In genomic region chr12:109803678-109804077, GRCh38 we compare ENCODE assay signal across 35 cellular contexts. TPM values are rescaled to one million over a fixed set of nuclear protein-coding genes. Genes with fewer than 3 reads are reported as not detected.
"Had no signal": no experiment of that assay in that cellular context is flagged by ENCODE, and none has a peak within 500 bp of the region (broad histone marks: within the 10 kb centered on the region; RNA-seq: fewer than 3 reads in every experiment).

No MANE protein-coding gene starts in this region.

- H3K27ac ChIP-seq: adrenal gland, ascending aorta, body of pancreas, brain microvascular endothelial cell, breast epithelium, cardiac muscle cell had no signal

- FAIRE-seq: astrocyte, bronchial epithelial cell had no signal

- H3K4me1 ChIP-seq: adrenal gland, ascending aorta, body of pancreas, breast epithelium had no signal

- H3K4me3 ChIP-seq: adrenal gland, ascending aorta, body of pancreas, breast epithelium, cardiac muscle cell had no signal

- DNase-seq: activated effector memory CD4-positive, alpha-beta T cell treated with anti-CD3 and anti-CD28 coated beads, Interleukin-2, amount 50 U/mL, for 16 hours; activated effector memory CD4-positive, alpha-beta T cell treated with Interleukin-2 at 50 U/mL for 16 hours; activated gamma-delta T cell; activated gamma-delta T cell treated with Interleukin-2 at 50 U/mL for 16 hours; activated naive CD4-positive, alpha-beta T cell; activated naive CD4-positive, alpha-beta T cell treated with anti-CD3 and anti-CD28 coated beads for 36 hours; activated naive CD4-positive, alpha-beta T cell treated with anti-CD3 and anti-CD28 coated beads, Interleukin-2, amount 10 ng/mL, durations not matched to agents 7 days and 5 days; activated naive CD4-positive, alpha-beta T cell treated with anti-CD3 and anti-CD28 coated beads, Interleukin-2, amount 50 U/mL, for 16 hours; activated naive CD4-positive, alpha-beta T cell treated with Interleukin-2 at 50 U/mL for 16 hours; activated naive CD8-positive, alpha-beta T cell treated with anti-CD3 and anti-CD28 coated beads for 36 hours; activated naive CD8-positive, alpha-beta T cell treated with anti-CD3 and anti-CD28 coated beads, Interleukin-2, amount 10 ng/mL, durations not matched to agents 7 days and 5 days; activated naive CD8-positive, alpha-beta T cell treated with anti-CD3 and anti-CD28 coated beads, Interleukin-2, amount 50 U/mL, for 24 hours; activated T-cell treated with anti-CD3 and anti-CD28 coated beads, Interleukin-2, amount 50 U/mL, for 24 hours; activated T-cell treated with anti-CD3 and anti-CD28 coated beads, Interleukin-2, amount 50 U/mL, for 4 hours; activated T-cell treated with anti-CD3 and anti-CD28 coated beads, Interleukin-2, amount 50 U/mL, for 48 hours; activated T-cell treated with anti-CD3 and anti-CD28 coated beads, Interleukin-2, amount 50 U/mL, for 72 hours; adrenal gland; amniotic stem cell; amygdala; anterior cingulate cortex; aorta; body of pancreas; brain microvascular endothelial cell; caudate nucleus; central memory CD4-positive, alpha-beta T cell; cerebellar nuclear complex had no signal

- H3K27me3 ChIP-seq: adrenal gland, ascending aorta, body of pancreas, brain microvascular endothelial cell, breast epithelium, cardiac muscle cell had no signal

- H3K9me3 ChIP-seq: adrenal gland, ascending aorta, body of pancreas, breast epithelium had no signal

- H3K36me3 ChIP-seq: adrenal gland, ascending aorta, brain microvascular endothelial cell, breast epithelium, cardiac muscle cell had no signal

- ATAC-seq: activated naive CD4-positive, alpha-beta T cell treated with anti-CD3 and anti-CD28 coated beads, Interleukin-2, amount 50 U/mL, for 72 hours; activated naive CD8-positive, alpha-beta T cell treated with anti-CD3 and anti-CD28 coated beads, Interleukin-2, amount 50 U/mL, for 24 hours; activated T-cell treated with anti-CD3 and anti-CD28 coated beads, Interleukin-2, amount 50 U/mL, for 4 hours; activated T-cell treated with anti-CD3 and anti-CD28 coated beads, Interleukin-2, amount 50 U/mL, for 72 hours; activated T-helper 17 cell treated with anti-CD3 and anti-CD28 coated beads, Interleukin-2, amount 50 U/mL, for 72 hours; body of pancreas had no signal

RNA-seq across cellular contexts. Expression of gene TRPV4, which starts 29.5 kb away (rescaled TPM):
- total RNA-seq: activated naive CD4-positive, alpha-beta T cell treated with anti-CD3 and anti-CD28 coated beads for 36 hours; activated naive CD4-positive, alpha-beta T cell treated with anti-CD3 and anti-CD28 coated beads, Interleukin-2, amount 50 U/mL, for 72 hours; activated naive CD8-positive, alpha-beta T cell treated with anti-CD3 and anti-CD28 coated beads for 36 hours; activated naive CD8-positive, alpha-beta T cell treated with anti-CD3 and anti-CD28 coated beads, Interleukin-2, amount 10 ng/mL, durations not matched to agents 7 days and 5 days; activated T-cell treated with anti-CD3 and anti-CD28 coated beads, Interleukin-2, amount 50 U/mL, for 4 hours; activated T-cell treated with anti-CD3 and anti-CD28 coated beads, Interleukin-2, amount 50 U/mL, for 72 hours; activated T-helper 1 cell treated with anti-CD3 and anti-CD28 coated beads, Interleukin-12 subunit alpha, Interleukin-12 subunit beta, Interleukin-2, Interleukin-4 antibody, amounts not matched to agents 30 ng/mL and 10 ng/mL and 1 ng/mL, durations not matched to agents 14 hours and 24 hours and 36 hours; activated T-helper 17 cell treated with anti-CD3 and anti-CD28 coated beads, Interleukin-2, amount 50 U/mL, for 72 hours; activated T-helper 2 cell treated with anti-CD3 and anti-CD28 coated beads, Interferon-gamma antibody, Interleukin-2, Interleukin-4, amounts not matched to agents 10 μg/mL and 5 μg/mL and 100 μg/mL, durations not matched to agents 14 hours and 24 hours and 36 hours; ascending aorta had no signal
